In genomic region chr19:14434543-14435319, GRCh38 we compare ENCODE assay signal across 8 cellular contexts. TPM values are rescaled to one million over a fixed set of nuclear protein-coding genes. Genes with fewer than 3 reads are reported as not detected.
DNase-seq lines count a peak whose midpoint lies in the region; ATAC-seq and TF ChIP-seq lines count a peak whose summit lies in the region.

No MANE protein-coding gene starts in this region.

- no peaks in the 10 kb centered on the region for H3K9me3 Mint-ChIP-seq in osteocyte (ENCODE audit: unreplicated experiment)

- ATAC-seq in GM18505 (IDR thresholded peaks at IDR 0.05; ENCODE audit: unreplicated experiment) (no peak), HG03520 (IDR thresholded peaks at IDR 0.05; ENCODE audit: unreplicated experiment) (no peak)

- H3K27ac Mint-ChIP-seq in osteocyte (ENCODE audit: unreplicated experiment) = peak overlapping the region; percentile 83

- no peaks in the 10 kb centered on the region for H3K36me3 ChIP-seq in BE2C

- no peaks in the 10 kb centered on the region for H3K27me3 ChIP-seq in BE2C

- no peaks in the 10 kb centered on the region for H3K4me1 ChIP-seq in BE2C

- no peak for TF ChIP-seq CTCF in BE2C (IDR thresholded peaks at IDR 0.05; ENCODE audit: low read depth, low read length)
- TF ChIP-seq CTCF in fibroblast of the aortic adventitia (IDR thresholded peaks at IDR 0.05; ENCODE audit: insufficient read depth, low read length) = no peak
- no peak for TF ChIP-seq CTCF in osteocyte (IDR thresholded peaks at IDR 0.05)

- H3K4me3 ChIP-seq in BE2C (ENCODE audit: low read depth, low read length) (peak overlapping the region; percentile 71), fibroblast of the aortic adventitia (ENCODE audit: low read depth, low read length) (peak overlapping the region; percentile 80)
- peak overlapping the region; percentile 75 for H3K4me3 ChIP-seq in Jurkat, Clone E6-1 (ENCODE audit: low read length)

- no peak for TF ChIP-seq POLR2A in GM18505 (IDR thresholded peaks at IDR 0.05; ENCODE audit: borderline replicate concordance, extremely low read depth, insufficient read depth, insufficient read length)

- no peaks in the 10 kb centered on the region for H3K36me3 Mint-ChIP-seq in osteocyte (ENCODE audit: unreplicated experiment)

- peak; percentile 56 for DNase-seq in BE2C
- DNase-seq in Jurkat, Clone E6-1 (ENCODE audit: low read depth, low spot score) = no peak
- peak; percentile 57 for DNase-seq in activated CD8-positive, alpha-beta memory T cell treated with anti-CD3 and anti-CD28 coated beads, Interleukin-2, amount 50 U/mL, for 4 hours
- peak; percentile 86 for DNase-seq in fibroblast of the aortic adventitia (ENCODE audit: low read depth)
- no peak for DNase-seq in osteocyte (ENCODE audit: extremely low spot score, unreplicated experiment)
- DNase-seq in Ammon's horn (ENCODE audit: low spot score) = no peak

- H3K4me1 Mint-ChIP-seq in osteocyte (ENCODE audit: unreplicated experiment) = peaks cover 44% of the 10 kb centered on the region

- no peaks in the 10 kb centered on the region for H3K9me3 ChIP-seq in BE2C

- peaks cover 7% of the 10 kb centered on the region for H3K27me3 Mint-ChIP-seq in osteocyte (ENCODE audit: unreplicated experiment)

- H3K4me3 Mint-ChIP-seq in osteocyte (ENCODE audit: unreplicated experiment) = peak overlapping the region; percentile 79

RNA-seq across cellular contexts. Expression of gene PKN1, which starts 1.6 kb away (rescaled TPM):
- 283 TPM for polyA plus RNA-seq in BE2C (2012; ENCODE audit: insufficient read depth, insufficient read length, low read depth)
- 152 TPM for polyA plus RNA-seq in Jurkat, Clone E6-1 (2012; ENCODE audit: insufficient read depth, insufficient read length)
- total RNA-seq in fibroblast of the aortic adventitia (ENCODE audit: low replicate concordance) (164 and 342 TPM in 2 replicates), osteocyte (151 and 162 TPM in 2 replicates)

RNA-seq across cellular contexts. Expression of gene DDX39A, which starts 15.6 kb away (rescaled TPM):
- 374 TPM for polyA plus RNA-seq in BE2C (2012; ENCODE audit: insufficient read depth, insufficient read length, low read depth)
- polyA plus RNA-seq in Jurkat, Clone E6-1 (2012; ENCODE audit: insufficient read depth, insufficient read length) = 289 TPM
- total RNA-seq in fibroblast of the aortic adventitia (ENCODE audit: low replicate concordance) (32.5 and 60.6 TPM in 2 replicates), osteocyte (66.0 and 71.0 TPM in 2 replicates)

RNA-seq across cellular contexts. Expression of gene PTGER1, which starts 40.4 kb away (rescaled TPM):
- 29.0 TPM for polyA plus RNA-seq in BE2C (2012; ENCODE audit: insufficient read depth, insufficient read length, low read depth)
- polyA plus RNA-seq in Jurkat, Clone E6-1 (2012; ENCODE audit: insufficient read depth, insufficient read length) = not detected
- 1.9 and 3.4 TPM in 2 replicates for total RNA-seq in fibroblast of the aortic adventitia (ENCODE audit: low replicate concordance)
- total RNA-seq in osteocyte = 1.0 and 1.6 TPM in 2 replicates

RNA-seq across cellular contexts. Expression of gene ADGRE5, which starts 53.5 kb away (rescaled TPM):
- 26.7 TPM for polyA plus RNA-seq in BE2C (2012; ENCODE audit: insufficient read depth, insufficient read length, low read depth)
- 30.3 TPM for polyA plus RNA-seq in Jurkat, Clone E6-1 (2012; ENCODE audit: insufficient read depth, insufficient read length)
- total RNA-seq in fibroblast of the aortic adventitia (ENCODE audit: low replicate concordance) (1.2 and 25.8 TPM in 2 replicates), osteocyte (2.0 and 2.1 TPM in 2 replicates)

Comparison
In these comparisons a context has a peak if more than half of its experiments do, and no peak if none do; other contexts are left out.
1. DNase-seq: peak in BE2C (single experiment), activated CD8-positive, alpha-beta memory T cell treated with anti-CD3 and anti-CD28 coated beads, Interleukin-2, amount 50 U/mL, for 4 hours (single experiment) and fibroblast of the aortic adventitia (single experiment); none in Jurkat, Clone E6-1 (single experiment), osteocyte (single experiment) and Ammon's horn (single experiment).
2. Peak in every context shown above with its lines, with median percentiles within 50 percentile points of each other: H3K4me3 ChIP-seq.